In genomic region chr3:152466784-152467183, GRCh38 we compare ENCODE assay signal across 2 cellular contexts.
TF ChIP-seq lines count a peak whose summit lies in the region.

No MANE protein-coding gene starts in this region.

TF ChIP-seq in GM12878, 131 proteins besides CTCF, POLR2A, EP300 and RAD21 (continued from another document):
- TF ChIP-seq MLLT1 (IDR thresholded peaks at IDR 0.05) (peak; percentile 43; the same call in 1 of the 2 replicates), IRF5 (IDR thresholded peaks at IDR 0.05; ENCODE audit: borderline replicate concordance) (no peak), EZH2 (IDR thresholded peaks at IDR 0.05; ENCODE audit: borderline replicate concordance, control insufficient read depth, low read depth, low read length) (no peak), TCF3 (IDR thresholded peaks at IDR 0.05; ENCODE audit: borderline replicate concordance, insufficient read depth, low read depth, low read length) (no peak), SMC3 (IDR thresholded peaks at IDR 0.05; ENCODE audit: borderline replicate concordance, low read length) (peak; percentile 36; the same call in 1 of the 2 replicates)

TF ChIP-seq in liver, 16 proteins besides CTCF, POLR2A, EP300 and RAD21 (continued from another document):
- TF ChIP-seq REST (IDR thresholded peaks at IDR 0.05) (no peak), GABPA (IDR thresholded peaks at IDR 0.05 in 1 of 2, conservative IDR thresholded peaks at IDR 0.05 in 1 of 2) (peak in 1 of 2 donors; percentile 16), ATF3 (IDR thresholded peaks at IDR 0.05) (peak; percentile 27), MAX (IDR thresholded peaks at IDR 0.05) (peak; percentile 39), HNF4G (IDR thresholded peaks at IDR 0.05) (peak; percentile 84)
